32 cellular contexts compared by ENCODE assay signal in the genomic region with DNA sequence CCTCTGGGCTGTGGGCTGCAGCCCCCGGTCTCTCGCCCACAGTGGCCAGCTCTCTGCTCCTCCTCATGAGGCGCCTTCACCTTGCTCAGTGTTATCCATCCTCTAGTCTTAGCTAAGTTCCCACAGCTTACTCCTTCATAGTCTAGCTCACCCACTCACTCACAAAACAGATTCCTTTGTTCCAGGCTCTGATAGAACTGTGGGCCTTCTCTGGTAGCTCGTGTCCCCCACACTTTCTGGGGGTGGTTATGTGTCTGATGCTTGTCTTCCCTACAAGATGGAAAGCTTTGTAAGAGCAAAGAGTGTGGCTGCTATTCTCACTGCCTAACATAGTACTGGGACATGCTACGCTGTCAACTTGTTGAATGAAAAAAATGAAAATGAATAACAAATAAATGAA.
"Had no signal": no experiment of that assay in that cellular context is flagged by ENCODE, and none has a peak within 500 bp of the region (broad histone marks: within the 10 kb centered on the region; RNA-seq: fewer than 3 reads in every experiment).

No MANE protein-coding gene starts in this region.

- H3K9me3 ChIP-seq: adrenal gland, body of pancreas had no signal

- H3K4me1 ChIP-seq: adrenal gland, body of pancreas, breast epithelium had no signal

- ATAC-seq: activated CD8-positive, alpha-beta T cell treated with anti-CD3 and anti-CD28 coated beads for 36 hours; activated naive CD4-positive, alpha-beta T cell treated with anti-CD3 and anti-CD28 coated beads, Interleukin-2, amount 50 U/mL, for 72 hours; activated T-cell treated with anti-CD3 and anti-CD28 coated beads, Interleukin-2, amount 50 U/mL, for 4 hours; activated T-cell treated with anti-CD3 and anti-CD28 coated beads, Interleukin-2, amount 50 U/mL, for 72 hours; activated T-helper 17 cell treated with anti-CD3 and anti-CD28 coated beads, Interleukin-2, amount 50 U/mL, for 72 hours; body of pancreas had no signal

- H3K27ac ChIP-seq: adrenal gland, body of pancreas, brain microvascular endothelial cell, breast epithelium, VCaP had no signal

- H3K36me3 ChIP-seq: adrenal gland, brain microvascular endothelial cell, breast epithelium had no signal

- DNase-seq: activated B cell treated with CpG ODN at 0.5 μM for 24 hours; activated CD4-positive, alpha-beta memory T cell treated with anti-CD3 and anti-CD28 coated beads for 36 hours; activated CD4-positive, alpha-beta T cell treated with anti-CD3 and anti-CD28 coated beads for 4 hours; activated CD4-positive, alpha-beta T cell treated with anti-CD3 and anti-CD28 coated beads, Interleukin-2, amount 10 ng/mL, durations not matched to agents 24 days and 14 days; activated CD4-positive, alpha-beta T cell treated with anti-CD3 and anti-CD28 coated beads, Interleukin-2, amount 50 U/mL, for 1 hour; activated CD4-positive, alpha-beta T cell treated with anti-CD3 and anti-CD28 coated beads, Interleukin-2, amount 50 U/mL, for 4 hours; activated CD4-positive, CD25-positive, alpha-beta regulatory T cell treated with anti-CD3 and anti-CD28 coated beads, Interleukin-2, amount 50 U/mL, for 72 hours; activated CD8-positive, alpha-beta memory T cell treated with anti-CD3 and anti-CD28 coated beads, Interleukin-2, amount 50 U/mL, for 4 hours; activated CD8-positive, alpha-beta T cell treated with anti-CD3 and anti-CD28 coated beads for 36 hours; activated effector memory CD4-positive, alpha-beta T cell treated with anti-CD3 and anti-CD28 coated beads, Interleukin-2, amount 50 U/mL, for 16 hours; activated gamma-delta T cell treated with Interleukin-2 at 50 U/mL for 16 hours; activated naive CD4-positive, alpha-beta T cell; activated naive CD4-positive, alpha-beta T cell treated with anti-CD3 and anti-CD28 coated beads for 36 hours; activated naive CD4-positive, alpha-beta T cell treated with anti-CD3 and anti-CD28 coated beads, Interleukin-2, amount 50 U/mL, for 16 hours; activated naive CD8-positive, alpha-beta T cell treated with anti-CD3 and anti-CD28 coated beads for 36 hours; activated T-cell treated with anti-CD3 and anti-CD28 coated beads for 4 hours; activated T-cell treated with anti-CD3 and anti-CD28 coated beads, Interleukin-2, amount 50 U/mL, for 1 hour; activated T-cell treated with anti-CD3 and anti-CD28 coated beads, Interleukin-2, amount 50 U/mL, for 4 hours; activated T-cell treated with anti-CD3 and anti-CD28 coated beads, Interleukin-2, amount 50 U/mL, for 72 hours; adrenal gland; amniotic stem cell; aorta; body of pancreas; brain microvascular endothelial cell; central memory CD4-positive, alpha-beta T cell; T-helper 1 cell; T-helper 2 cell; T-helper 9 cell had no signal

- H3K4me3 ChIP-seq: adrenal gland, body of pancreas, breast epithelium had no signal

- H3K27me3 ChIP-seq: adrenal gland, body of pancreas, brain microvascular endothelial cell, breast epithelium had no signal
